7 cellular contexts compared by ENCODE assay signal in genomic region chr11:17730608-17731462, GRCh38. TPM values are rescaled to one million over a fixed set of nuclear protein-coding genes. Genes with fewer than 3 reads are reported as not detected.
DNase-seq lines count a peak whose midpoint lies in the region; ATAC-seq and TF ChIP-seq lines count a peak whose summit lies in the region.

No MANE protein-coding gene starts in this region.

- peak; percentile 91 for DNase-seq in GM13977 (ENCODE audit: low spot score)
- DNase-seq in NCI-H146 treated with DMSO at 0.1 percent for 48 hours (lab: John Stamatoyannopoulos, UW; ENCODE audit: unreplicated experiment): peak; percentile 81
- peak; percentile 54 to 73 for DNase-seq in SW 1271 (lab: John Stamatoyannopoulos, UW)
- peak; percentile 41 for DNase-seq in amniotic stem cell (lab: John Stamatoyannopoulos, UW)
- DNase-seq in left ventricle myocardium inferior: peak; percentile 83
- DNase-seq in sciatic nerve (ENCODE audit: low spot score): peak; percentile 84

- no peaks in the 10 kb centered on the region for H3K9me3 ChIP-seq in left ventricle myocardium inferior (replicated peaks)

- in situ Hi-C loops in GM13977 (cut with MboI; ENCODE audit: low pct_unique_long_range_greater_than_20kb, low sequenced_read_pairs, unreplicated experiment): no loop called here

- intact Hi-C loops in left ventricle myocardium inferior (cut with micrococcal nuclease): loop anchor here (2.0 kb wide), 1 partner anchor 248 kb away; no protein-coding TSS in a partner anchor
- intact Hi-C loops in sciatic nerve (cut with DNase I): loop anchor here (2.0 kb wide), 1 partner anchor 248 kb away; no protein-coding TSS in a partner anchor

- peaks cover 60% of the 10 kb centered on the region for H3K27me3 ChIP-seq in left ventricle myocardium inferior (ENCODE audit: low read depth)

- no peak overlapping the region for H3K27ac ChIP-seq in left ventricle myocardium inferior (replicated peaks)

- H3K4me1 ChIP-seq in left ventricle myocardium inferior: peaks cover 14% of the 10 kb centered on the region

- no peak overlapping the region for H3K4me3 ChIP-seq in left ventricle myocardium inferior

- no peaks in the 10 kb centered on the region for H3K36me3 ChIP-seq in left ventricle myocardium inferior

- TF ChIP-seq CTCF in GM13977 (IDR thresholded peaks at IDR 0.05; ENCODE audit: extremely low read depth, insufficient read depth, missing control alignments): peak; percentile 95
- TF ChIP-seq CTCF in left ventricle myocardium inferior (IDR thresholded peaks at IDR 0.05; ENCODE audit: borderline replicate concordance): peak; percentile 86

- peak; percentile 83 for ATAC-seq in HG02870 (IDR thresholded peaks at IDR 0.05; ENCODE audit: unreplicated experiment)
- peak; percentile 86 for ATAC-seq in sciatic nerve

RNA-seq across cellular contexts. Expression of gene KCNC1, which starts 3.7 kb away (rescaled TPM):
- total RNA-seq in left ventricle myocardium inferior (not detected), sciatic nerve (not detected)

RNA-seq across cellular contexts. Expression of gene MYOD1, which starts 11.5 kb away (rescaled TPM):
- total RNA-seq in left ventricle myocardium inferior (not detected), sciatic nerve (not detected)

Comparison
In these comparisons a context has a peak if more than half of its experiments do, and no peak if none do; other contexts are left out.
1. DNase-seq: peak in every context shown above with its lines; median percentile 91 in GM13977; 84 in sciatic nerve; 83 in left ventricle myocardium inferior; 81 in NCI-H146 treated with DMSO at 0.1 percent for 48 hours; 64 in SW 1271; 41 in amniotic stem cell.